8 cellular contexts compared by ENCODE assay signal in the genomic region with DNA sequence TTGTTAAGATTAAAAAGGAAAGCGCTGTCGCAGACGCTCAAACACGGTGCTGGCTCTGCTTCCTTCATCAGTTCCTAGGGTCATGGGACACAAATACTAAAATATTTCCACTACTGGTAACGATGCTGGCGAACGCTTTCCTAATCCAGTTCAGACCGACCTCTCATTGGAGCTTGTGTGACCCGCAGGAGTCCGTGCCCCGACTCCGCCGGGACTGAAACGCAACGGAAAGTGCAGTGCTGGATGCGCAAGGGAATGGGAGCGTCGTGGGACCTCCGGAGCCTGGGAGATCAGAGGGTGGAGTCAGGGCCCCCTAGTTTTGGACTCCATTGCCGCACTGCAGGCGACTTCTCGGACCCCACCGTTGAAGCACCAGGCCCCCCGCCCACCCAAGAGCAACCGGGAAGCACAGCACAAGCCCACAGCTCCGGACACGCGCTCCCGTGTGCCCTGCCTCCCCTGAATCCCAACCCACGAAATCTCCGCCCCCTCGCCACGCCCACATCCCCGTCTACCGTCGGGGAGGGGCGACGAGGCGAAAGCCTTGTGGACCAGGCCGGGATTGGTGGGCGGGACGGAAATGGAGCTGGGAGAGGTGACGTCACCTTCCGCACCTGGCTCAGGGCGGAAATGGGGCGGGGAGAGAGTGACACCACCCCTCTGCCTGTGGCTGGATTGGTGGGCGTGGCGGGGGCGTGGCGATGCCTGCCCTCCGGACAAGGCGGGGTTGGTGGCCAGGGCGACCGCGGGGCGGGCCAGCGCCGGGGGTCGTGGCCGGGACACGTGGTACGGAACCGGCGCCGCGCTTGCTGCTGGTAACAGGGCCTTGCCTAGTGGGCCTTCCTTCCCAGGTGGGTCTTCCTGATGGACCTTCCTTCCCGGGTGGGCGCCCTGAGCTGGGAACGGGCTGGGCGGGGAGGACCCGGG. TPM values are rescaled to one million over a fixed set of nuclear protein-coding genes. Genes with fewer than 3 reads are reported as not detected.
DNase-seq lines count a peak whose midpoint lies in the region; ATAC-seq, FAIRE-seq and TF ChIP-seq lines count a peak whose summit lies in the region.

A gene (plus strand): TSS at position 783 of the 927 bp plus-strand sequence. CDS start 3,611 bp downstream, outside the sequence.

- no peaks in the 10 kb centered on the region for H3K36me3 ChIP-seq in Loucy (ENCODE audit: insufficient read depth, low read length)

- peaks cover 31% of the 10 kb centered on the region for H3K4me1 ChIP-seq in Loucy (ENCODE audit: insufficient read depth, low read length, poor library complexity, severe bottlenecking)

- H3K9me2 ChIP-seq in Loucy (replicated peaks; ENCODE audit: low read depth, low read length): no peaks in the 10 kb centered on the region

- H3K79me2 ChIP-seq in Loucy (ENCODE audit: insufficient read depth, low read length): peaks cover 42% of the 10 kb centered on the region

- no peaks in the 10 kb centered on the region for H3K9me3 Mint-ChIP-seq in natural killer cell

- TF ChIP-seq CTCF in Loucy (conservative IDR thresholded peaks at IDR 0.05; ENCODE audit: low read length) (no peak), fibroblast of mammary gland (conservative IDR thresholded peaks at IDR 0.05; ENCODE audit: control insufficient read depth, insufficient read depth, low read depth, low read length) (no peak), natural killer cell (IDR thresholded peaks at IDR 0.05) (no peak)

- peak within 1 kb of the TSS; percentile 95 for H3K4me3 Mint-ChIP-seq in natural killer cell

- peaks cover 13% of the 10 kb centered on the region for H4K20me1 ChIP-seq in Loucy (ENCODE audit: insufficient read depth, low read length, poor library complexity, severe bottlenecking)

- no peaks in the 10 kb centered on the region for H3K27me3 Mint-ChIP-seq in natural killer cell (ENCODE audit: low read depth in 2 of 2)

- peak; percentile 73 to 91 (median 82) for ATAC-seq in natural killer cell

- peak; percentile 56 for TF ChIP-seq POLR2A in H54 (IDR thresholded peaks at IDR 0.05; ENCODE audit: low read depth, low read length)
- peak; percentile 94 for TF ChIP-seq POLR2A in Raji (IDR thresholded peaks at IDR 0.05; ENCODE audit: insufficient read depth, low read depth, low read length)

- peak within 1 kb of the TSS; percentile 100 for H3K4me2 ChIP-seq in Loucy (ENCODE audit: low read depth, low read length, poor library complexity, severe bottlenecking)

- no peaks in the 10 kb centered on the region for H3K9me3 ChIP-seq in Loucy (ENCODE audit: insufficient read depth, low read depth, low read length)

- H3K27ac Mint-ChIP-seq in natural killer cell: peak within 1 kb of the TSS; percentile 96 to 98

- peaks cover 42 to 44% of the 10 kb centered on the region in 2 donors for H3K4me1 Mint-ChIP-seq in natural killer cell

- intact Hi-C loops in natural killer cell (cut with micrococcal nuclease): loop anchor here (2.0 to 5.0 kb wide), 2 partner anchors 203 to 1996 kb away; no protein-coding TSS in a partner anchor

- DNase-seq in EL (peak; percentile 99), H54 (ENCODE audit: insufficient read length, low spot score) (peak; percentile 61), fibroblast of mammary gland (ENCODE audit: low read depth) (peak; percentile 97), natural killer cell (peak; percentile 95)
- DNase-seq in activated T-helper 9 cell treated with anti-CD3 and anti-CD28 coated beads, Interleukin-2, amount 50 U/mL, for 16 hours (ENCODE audit: low read depth): peak; percentile 99
- DNase-seq in stimulated activated naive CD4-positive, alpha-beta T cell treated with Interleukin-2 at 50 U/mL for 16 hours (lab: John Stamatoyannopoulos, UW): peak; percentile 98

- no peaks in the 10 kb centered on the region for H3K36me3 Mint-ChIP-seq in natural killer cell

- no peaks in the 10 kb centered on the region for H3K27me3 ChIP-seq in Loucy (ENCODE audit: insufficient read depth, low read length, poor library complexity, severe bottlenecking)

- H2AFZ ChIP-seq in Loucy (ENCODE audit: low read length): peak within 1 kb of the TSS; percentile 90

- H3K4me3 ChIP-seq in Loucy (ENCODE audit: low read length, poor library complexity, severe bottlenecking) (peak within 1 kb of the TSS; percentile 76), fibroblast of mammary gland (ENCODE audit: control insufficient read depth, low read depth, low read length) (peak within 1 kb of the TSS; percentile 74)

- H3K9ac ChIP-seq in Loucy (ENCODE audit: low read depth, low read length, poor library complexity, severe bottlenecking): peak within 1 kb of the TSS; percentile 91

- no peak for FAIRE-seq in H54 (lab: Jason Lieb, UNC)

- H3F3A ChIP-seq in Loucy (ENCODE audit: low read depth): no peaks in the 10 kb centered on the region

RNA-seq across cellular contexts. Expression of the gene that starts here (rescaled TPM):
- total RNA-seq in natural killer cell: 100 to 1,000 TPM; 147 to 167 (median 153) TPM

Comparison
In these comparisons a context has a peak if more than half of its experiments do, and no peak if none do; other contexts are left out.
1. Peak in every context shown above with its lines: DNase-seq, ATAC-seq and H3K4me3 ChIP-seq.